13 cellular contexts compared by ENCODE assay signal in the genomic region with DNA sequence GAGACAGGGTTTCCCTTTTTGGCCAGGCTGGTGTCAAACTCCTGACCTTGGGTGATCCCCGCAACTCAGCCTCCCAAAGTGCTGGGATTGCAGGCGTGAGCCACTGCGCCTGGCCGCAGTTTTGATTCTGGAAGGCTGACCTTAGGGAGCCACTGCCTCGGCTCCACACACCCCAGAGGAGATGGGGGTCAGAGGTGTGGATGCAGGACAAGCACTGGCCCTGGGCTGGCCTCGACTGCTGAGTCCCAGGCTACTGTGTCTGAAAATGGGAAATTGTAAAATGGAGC. TPM values are rescaled to one million over a fixed set of nuclear protein-coding genes. Genes with fewer than 3 reads are reported as not detected.
A peak's percentile ranks its signal among the peaks of the same experiment; 100 is the strongest.
DNase-seq lines count a peak whose midpoint lies in the region; ATAC-seq and TF ChIP-seq lines count a peak whose summit lies in the region.
"Had no signal": no experiment of that assay in that cellular context is flagged by ENCODE, and none has a peak within 500 bp of the region (broad histone marks: within the 10 kb centered on the region; RNA-seq: fewer than 3 reads in every experiment).

No MANE protein-coding gene starts in this region.

- 81% methylated on average over 5 of the region's 6 CpGs; no CpG with 5 or more reads in 1 of the 2 donors for WGBS in esophagus squamous epithelium, 2 donors

- no peak overlapping the region for H2AFZ ChIP-seq in OCI-LY3 (ENCODE audit: low read depth, low read length)

- H3K9me3 ChIP-seq in OCI-LY3 (ENCODE audit: insufficient read depth, low read length), result no peaks in the 10 kb centered on the region
- H3K9me3 ChIP-seq in esophagus squamous epithelium, result no peaks in the 10 kb centered on the region
- no peaks in the 10 kb centered on the region for H3K9me3 ChIP-seq in thoracic aorta

- peaks cover 69% of the 10 kb centered on the region for H3K4me1 Mint-ChIP-seq in activated naive CD4-positive, alpha-beta T cell treated with anti-CD3 and anti-CD28 coated beads, Interleukin-2, amount 10 ng/mL, durations not matched to agents 7 days and 5 days

- intact Hi-C loops in esophagus squamous epithelium (cut with DNase I), result no loop called here

- peaks cover 68% of the 10 kb centered on the region for H3K27me3 ChIP-seq in OCI-LY3 (ENCODE audit: low read depth, low read length)
- peaks cover 0 to 22% (median 0%) of the 10 kb centered on the region in 4 donors for H3K27me3 ChIP-seq in esophagus squamous epithelium
- H3K27me3 ChIP-seq in thoracic aorta (replicated peaks; ENCODE audit: insufficient read depth), result no peaks in the 10 kb centered on the region

- peak overlapping the region; percentile 78 for H3K27ac ChIP-seq in OCI-LY3 (ENCODE audit: low read length)
- peak overlapping the region; percentile 39 to 71 (median 58) for H3K27ac ChIP-seq in esophagus squamous epithelium
- no peak overlapping the region for H3K27ac ChIP-seq in thoracic aorta

- TF ChIP-seq CTCF in OCI-LY3 (IDR thresholded peaks at IDR 0.05; ENCODE audit: low read depth, low read length), result no peak
- no peak for TF ChIP-seq CTCF in esophagus squamous epithelium (IDR thresholded peaks at IDR 0.05)
- TF ChIP-seq CTCF in thoracic aorta (IDR thresholded peaks at IDR 0.05), result no peak

- no peaks in the 10 kb centered on the region for H3K36me3 ChIP-seq in OCI-LY3 (replicated peaks; ENCODE audit: low read depth, low read length)
- peaks cover 0 to 3% (median 0%) of the 10 kb centered on the region in 3 donors for H3K36me3 ChIP-seq in esophagus squamous epithelium
- H3K36me3 ChIP-seq in thoracic aorta, result no peaks in the 10 kb centered on the region
- H3K36me3 ChIP-seq: heart right ventricle had no signal

- no peak for DNase-seq in activated naive CD4-positive, alpha-beta T cell treated with anti-CD3 and anti-CD28 coated beads, Interleukin-2, amount 10 ng/mL, durations not matched to agents 7 days and 5 days
- DNase-seq in activated naive CD4-positive, alpha-beta T cell (lab: John Stamatoyannopoulos, UW), result no peak
- no peak for DNase-seq in esophagus squamous epithelium (lab: John Stamatoyannopoulos, UW)
- no peak for DNase-seq in thoracic aorta (ENCODE audit: low spot score)
- no peak for DNase-seq in GF-D8 (lab: John Stamatoyannopoulos, UW)
- DNase-seq: heart right ventricle, midbrain, NCI-H1436 treated with DMSO at 0.1 percent for 48 hours, NCI-H748 treated with DMSO at 0.1 percent for 48 hours had no signal

- peaks cover 51% of the 10 kb centered on the region for H3K27me3 Mint-ChIP-seq in activated naive CD4-positive, alpha-beta T cell treated with anti-CD3 and anti-CD28 coated beads, Interleukin-2, amount 10 ng/mL, durations not matched to agents 7 days and 5 days

- H3K27ac Mint-ChIP-seq in activated naive CD4-positive, alpha-beta T cell treated with anti-CD3 and anti-CD28 coated beads, Interleukin-2, amount 10 ng/mL, durations not matched to agents 7 days and 5 days, result peak overlapping the region; percentile 98

- H3K4me2 ChIP-seq in OCI-LY3 (ENCODE audit: low read length), result peak overlapping the region; percentile 98

- H3K9ac ChIP-seq in OCI-LY3 (ENCODE audit: low read length), result peak overlapping the region; percentile 65

- H3K36me3 Mint-ChIP-seq in activated naive CD4-positive, alpha-beta T cell treated with anti-CD3 and anti-CD28 coated beads, Interleukin-2, amount 10 ng/mL, durations not matched to agents 7 days and 5 days, result peaks cover 3% of the 10 kb centered on the region

- H3K9me3 Mint-ChIP-seq in activated naive CD4-positive, alpha-beta T cell treated with anti-CD3 and anti-CD28 coated beads, Interleukin-2, amount 10 ng/mL, durations not matched to agents 7 days and 5 days, result peaks cover under 1% of the 10 kb centered on the region

- H3K4me1 ChIP-seq in OCI-LY3 (ENCODE audit: low read length) (peaks cover 52% of the 10 kb centered on the region), esophagus squamous epithelium (peaks cover 8 to 49% (median 31%) of the 10 kb centered on the region in 3 donors), thoracic aorta (ENCODE audit: control insufficient read depth in 1 of 2, low read depth in 2 of 2) (no peaks in the 10 kb centered on the region)

- H3K4me3 Mint-ChIP-seq in activated naive CD4-positive, alpha-beta T cell treated with anti-CD3 and anti-CD28 coated beads, Interleukin-2, amount 10 ng/mL, durations not matched to agents 7 days and 5 days, result peak overlapping the region; percentile 78

- peaks cover 6% of the 10 kb centered on the region; the same call in 1 of the 2 replicates for H4K20me1 ChIP-seq in OCI-LY3 (ENCODE audit: insufficient read depth, low read length)

- H3K4me3 ChIP-seq in OCI-LY3 (ENCODE audit: low read length) (peak overlapping the region; percentile 74), esophagus squamous epithelium (peak overlapping the region in 2 of 4 donors; percentile 19 to 52), thoracic aorta (peak overlapping the region; percentile 5)

- ATAC-seq in thoracic aorta (ENCODE audit: insufficient number of reproducible peaks, low FRiP score, low read depth), result no peak
- ATAC-seq in GM19452 (IDR thresholded peaks at IDR 0.05; ENCODE audit: unreplicated experiment), result no peak
- no peak for ATAC-seq in HG03139 (IDR thresholded peaks at IDR 0.05; ENCODE audit: unreplicated experiment)

- no peaks in the 10 kb centered on the region for H3K79me2 ChIP-seq in OCI-LY3 (ENCODE audit: low read length)

- TF ChIP-seq POLR2A in esophagus squamous epithelium (IDR thresholded peaks at IDR 0.05), result no peak

- CTCF ChIA-PET in activated naive CD4-positive, alpha-beta T cell treated with anti-CD3 and anti-CD28 coated beads, Interleukin-2, amount 10 ng/mL, durations not matched to agents 7 days and 5 days (lab: Charles Lee), result interaction anchor here (1.5 to 6.8 kb wide), 5 partner anchors 9 to 35 kb away, joined by 7 to 86 read pairs (median 16); no protein-coding TSS in a partner anchor

RNA-seq across cellular contexts. Expression of a gene that starts 1.5 kb away (rescaled TPM):
- 1 to 10 TPM in 1 of 4 donors, under 1 TPM in 3; 0.08 to 1.7 (median 0.23) TPM for total RNA-seq in esophagus squamous epithelium
- total RNA-seq in thoracic aorta, result 1 to 10 TPM; 4.1 to 6.1 TPM
- total RNA-seq: SK-MEL-5 had no signal

RNA-seq across cellular contexts. Expression of a gene that starts 57.8 kb away (rescaled TPM):
- 1 to 10 TPM in 1 of 4 donors, under 1 TPM in 3; 0.38 to 1.4 (median 0.65) TPM for total RNA-seq in esophagus squamous epithelium
- 1 to 10 TPM in 1 of 2 donors, under 1 TPM in 1; 0.56 to 4.2 TPM for total RNA-seq in thoracic aorta

Comparison
In these comparisons a context has a peak if more than half of its experiments do, and no peak if none do; other contexts are left out.
1. H3K27ac ChIP-seq: peak in OCI-LY3 (single experiment) and esophagus squamous epithelium (4 of 4); none in thoracic aorta (0 of 2).